Comparison of ENCODE assay signal across 8 cellular contexts in genomic region chr1:231240531-231240882, GRCh38. TPM values are rescaled to one million over a fixed set of nuclear protein-coding genes. Genes with fewer than 3 reads are reported as not detected.
DNase-seq lines count a peak whose midpoint lies in the region; ATAC-seq and TF ChIP-seq lines count a peak whose summit lies in the region.

No MANE protein-coding gene starts in this region.

- intact Hi-C loops in OCI-LY7 (cut with micrococcal nuclease; ENCODE audit: unreplicated experiment) = loop anchor here (2.0 to 5.0 kb wide), 2 partner anchors 94 to 182 kb away; partner anchors contain the start of gene EGLN1

- H2AFZ ChIP-seq in OCI-LY7 (ENCODE audit: low read length) = peak overlapping the region; percentile 91

- no peaks in the 10 kb centered on the region for H3K27me3 ChIP-seq in effector memory CD4-positive, alpha-beta T cell (replicated peaks; ENCODE audit: control insufficient read depth, insufficient read depth, low read length, poor library complexity, severe bottlenecking)

- ATAC-seq in GM18511 (IDR thresholded peaks at IDR 0.05; ENCODE audit: unreplicated experiment) = no peak

- peaks cover 25% of the 10 kb centered on the region for H3K4me1 ChIP-seq in OCI-LY7 (ENCODE audit: insufficient read depth, low read length, poor library complexity, severe bottlenecking)
- peaks cover 15% of the 10 kb centered on the region for H3K4me1 ChIP-seq in effector memory CD4-positive, alpha-beta T cell (ENCODE audit: control insufficient read depth, insufficient read depth, low read length, poor library complexity, severe bottlenecking)

- no peaks in the 10 kb centered on the region for H4K20me1 ChIP-seq in OCI-LY7 (ENCODE audit: insufficient read depth, low read length)

- TSS peak; percentile 78 for BruUV-seq in OCI-LY7 (replicated peaks; lab: Mats Ljungman, UMichigan)

- DNase-seq in stimulated activated CD4-positive, alpha-beta T cell treated with anti-CD3 and anti-CD28 coated beads, TNF-alpha, amount 100 ng/mL, for 4 hours (ENCODE audit: low read depth in 3 of 3) = peak in 2 of 3 experiments; percentile 2 to 3
- no peak for DNase-seq in stimulated activated CD4-positive, alpha-beta T cell treated with anti-CD3 and anti-CD28 coated beads, Interleukin-4, amount 100 ng/mL, for 4 hours
- DNase-seq in OCI-LY7 (ENCODE audit: low spot score) = no peak
- DNase-seq in effector memory CD4-positive, alpha-beta T cell = no peak
- DNase-seq in myocyte (ENCODE audit: low read depth) = peak; percentile 18
- DNase-seq in ureter (ENCODE audit: low spot score) = no peak
- no peak for DNase-seq in dedifferentiated amniotic fluid mesenchymal stem cell (ENCODE audit: extremely low spot score)

- H3K79me2 ChIP-seq in OCI-LY7 (ENCODE audit: insufficient read depth, low read depth, low read length) = peaks cover 63% of the 10 kb centered on the region

- TF ChIP-seq CTCF in OCI-LY7 (conservative IDR thresholded peaks at IDR 0.05; ENCODE audit: low read length) = no peak

- H3K27ac ChIP-seq in OCI-LY7 (ENCODE audit: low read depth, low read length, poor library complexity, severe bottlenecking) = peak overlapping the region; percentile 60
- peak overlapping the region; percentile 89 for H3K27ac ChIP-seq in effector memory CD4-positive, alpha-beta T cell (ENCODE audit: insufficient read depth, low read length, poor library complexity, severe bottlenecking)

- peak overlapping the region; percentile 96 for H3K4me2 ChIP-seq in OCI-LY7 (ENCODE audit: low read length)

- H3K9me3 ChIP-seq in OCI-LY7 (ENCODE audit: low read length) = no peaks in the 10 kb centered on the region
- no peaks in the 10 kb centered on the region for H3K9me3 ChIP-seq in effector memory CD4-positive, alpha-beta T cell (ENCODE audit: control insufficient read depth, low read length)

- H3K9me2 ChIP-seq in OCI-LY7 (ENCODE audit: insufficient read depth, low read length) = no peaks in the 10 kb centered on the region

- CTCF ChIA-PET in OCI-LY7 (lab: Charles Lee; ENCODE audit: unreplicated experiment) = interaction anchor here (0.6 kb wide), 1 partner anchor 251 kb away, joined by 3 read pairs; no protein-coding TSS in a partner anchor

- H3K4me3 ChIP-seq in OCI-LY7 (ENCODE audit: low read depth, low read length, poor library complexity, severe bottlenecking) = peak overlapping the region; percentile 97
- peak overlapping the region; percentile 91 for H3K4me3 ChIP-seq in effector memory CD4-positive, alpha-beta T cell (ENCODE audit: insufficient read depth, low read depth, low read length, poor library complexity, severe bottlenecking)

- peaks cover 50% of the 10 kb centered on the region for H3K36me3 ChIP-seq in OCI-LY7 (ENCODE audit: insufficient read depth, low read length)
- peaks cover 21% of the 10 kb centered on the region for H3K36me3 ChIP-seq in effector memory CD4-positive, alpha-beta T cell (ENCODE audit: control insufficient read depth, insufficient read depth, low read length)

- POLR2A ChIA-PET in OCI-LY7 (lab: Charles Lee) = interaction anchor here (0.6 to 1.9 kb wide), 7 partner anchors 8 to 661 kb away, joined by 3 to 8 read pairs (median 3); partner anchors contain the start of genes EXOC8 and SPRTN

RNA-seq across cellular contexts. Expression of gene GNPAT, which starts 0.5 kb away (rescaled TPM):
- total RNA-seq in OCI-LY7 (2014; rRNA removed; shearing (Covaris generic)) = 37.9 and 51.7 TPM in 2 replicates
- total RNA-seq in OCI-LY7 (2022) = 54.9 and 58.5 TPM in 2 replicates
- total RNA-seq in myocyte = 85.0 and 86.0 TPM in 2 replicates
- polyA plus RNA-seq in myocyte (2012) = 38.4 TPM
- 28.5 TPM for total RNA-seq in ureter

Comparison
In these comparisons a context has a peak if more than half of its experiments do, and no peak if none do; other contexts are left out.
1. DNase-seq: peak in stimulated activated CD4-positive, alpha-beta T cell treated with anti-CD3 and anti-CD28 coated beads, TNF-alpha, amount 100 ng/mL, for 4 hours (2 of 3) and myocyte (single experiment); none in stimulated activated CD4-positive, alpha-beta T cell treated with anti-CD3 and anti-CD28 coated beads, Interleukin-4, amount 100 ng/mL, for 4 hours (0 of 2), OCI-LY7 (single experiment), effector memory CD4-positive, alpha-beta T cell (0 of 3), ureter (single experiment) and dedifferentiated amniotic fluid mesenchymal stem cell (single experiment).